Comparison of ENCODE assay signal across 1 cellular context in genomic region chr14:23148596-23149249, GRCh38.
TF ChIP-seq lines count a peak whose summit lies in the region.

No MANE protein-coding gene starts in this region.

TF ChIP-seq in WTC11, 78 proteins besides CTCF, POLR2A, EP300 and RAD21 (continued from another document):
- TF ChIP-seq, protein P1, sequence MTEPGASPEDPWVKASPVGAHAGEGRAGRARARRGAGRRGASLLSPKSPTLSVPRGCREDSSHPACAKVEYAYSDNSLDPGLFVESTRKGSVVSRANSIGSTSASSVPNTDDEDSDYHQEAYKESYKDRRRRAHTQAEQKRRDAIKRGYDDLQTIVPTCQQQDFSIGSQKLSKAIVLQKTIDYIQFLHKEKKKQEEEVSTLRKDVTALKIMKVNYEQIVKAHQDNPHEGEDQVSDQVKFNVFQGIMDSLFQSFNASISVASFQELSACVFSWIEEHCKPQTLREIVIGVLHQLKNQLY (CRISPR knock-in tag; IDR thresholded peaks at IDR 0.05): no peak
- TF ChIP-seq USF1 (CRISPR knock-in tag; IDR thresholded peaks at IDR 0.05) (no peak), NFYB (CRISPR knock-in tag; conservative IDR thresholded peaks at IDR 0.05; ENCODE audit: low read depth) (no peak), CREB1 (CRISPR knock-in tag; IDR thresholded peaks at IDR 0.05) (no peak), ZNF512 (CRISPR knock-in tag; IDR thresholded peaks at IDR 0.05; ENCODE audit: borderline replicate concordance) (no peak), IRF1 (CRISPR knock-in tag; IDR thresholded peaks at IDR 0.05) (no peak), ATF6 (CRISPR knock-in tag; IDR thresholded peaks at IDR 0.05) (no peak), EMX1 (CRISPR knock-in tag; IDR thresholded peaks at IDR 0.05) (no peak)
TF ChIP-seq in WTC11: peak in this region for 0.
